Comparison of ENCODE assay signal across 21 cellular contexts in genomic region chr6:2030682-2031244, GRCh38.
DNase-seq lines count a peak whose midpoint lies in the region; ATAC-seq and TF ChIP-seq lines count a peak whose summit lies in the region.
"Had no signal": no experiment of that assay in that cellular context is flagged by ENCODE, and none has a peak within 500 bp of the region (broad histone marks: within the 10 kb centered on the region; RNA-seq: fewer than 3 reads in every experiment).

No MANE protein-coding gene starts in this region.

- H2AFZ ChIP-seq in Loucy (ENCODE audit: low read length) = no peak overlapping the region

- TF ChIP-seq CTCF in Loucy (conservative IDR thresholded peaks at IDR 0.05; ENCODE audit: low read length) = no peak
- no peak for TF ChIP-seq CTCF in omental fat pad (IDR thresholded peaks at IDR 0.05)

- peaks cover 64% of the 10 kb centered on the region for H3K4me1 ChIP-seq in Loucy (ENCODE audit: insufficient read depth, low read length, poor library complexity, severe bottlenecking)
- H3K4me1 ChIP-seq: SJCRH30 had no signal

- H3K9ac ChIP-seq in Loucy (ENCODE audit: low read depth, low read length, poor library complexity, severe bottlenecking) = no peak overlapping the region
- H3K9ac ChIP-seq: BLaER1 had no signal

- no peaks in the 10 kb centered on the region; the same call in 1 of the 2 replicates for H3K79me2 ChIP-seq in Loucy (ENCODE audit: insufficient read depth, low read length)

- H3K9me3 ChIP-seq in Loucy (ENCODE audit: insufficient read depth, low read depth, low read length) = no peaks in the 10 kb centered on the region
- H3K9me3 ChIP-seq: BLaER1, heart left ventricle, pancreas, SJCRH30, suprapubic skin had no signal

- H3F3A ChIP-seq in Loucy (ENCODE audit: low read depth) = peaks cover 6% of the 10 kb centered on the region

- peak overlapping the region; percentile 50 for H3K4me2 ChIP-seq in Loucy (ENCODE audit: low read depth, low read length, poor library complexity, severe bottlenecking)
- H3K4me2 ChIP-seq: BLaER1 had no signal

- H3K4me3 ChIP-seq in Loucy (ENCODE audit: low read length, poor library complexity, severe bottlenecking) = no peak overlapping the region
- H3K4me3 ChIP-seq: BLaER1, heart left ventricle, pancreas, SJCRH30, skin epidermis, suprapubic skin had no signal

- no peaks in the 10 kb centered on the region for H4K20me1 ChIP-seq in Loucy (ENCODE audit: insufficient read depth, low read length, poor library complexity, severe bottlenecking)
- H4K20me1 ChIP-seq: BLaER1 had no signal

- intact Hi-C loops in left colon (cut with DNase I, micrococcal nuclease) = no loop called here

- no peaks in the 10 kb centered on the region for H3K36me3 ChIP-seq in Loucy (ENCODE audit: insufficient read depth, low read length)
- H3K36me3 ChIP-seq: BLaER1, heart left ventricle, pancreas, SJCRH30, suprapubic skin had no signal

- peak; percentile 64 for ATAC-seq in left colon
- ATAC-seq in omental fat pad (ENCODE audit: low FRiP score) = no peak
- ATAC-seq: activated CD4-positive, alpha-beta T cell treated with anti-CD3 and anti-CD28 coated beads for 36 hours; activated CD8-positive, alpha-beta T cell treated with anti-CD3 and anti-CD28 coated beads for 36 hours; heart left ventricle; pancreas; stimulated activated naive B cell treated with anti-CD40 and anti-IgM and Interleukin-4, amounts not matched to agents 10 μg/mL and 1 μg/mL and 100 μg/mL, for 72 hours had no signal

- peak; percentile 88 for DNase-seq in DMS53 treated with DMSO at 0.1 percent for 48 hours (lab: John Stamatoyannopoulos, UW; ENCODE audit: unreplicated experiment)
- peak; percentile 59 for DNase-seq in NCI-H774 (lab: John Stamatoyannopoulos, UW)
- DNase-seq in left colon = no peak
- no peak for DNase-seq in NCI-H524 treated with DMSO at 0.1 percent for 48 hours (lab: John Stamatoyannopoulos, UW)
- DNase-seq in glomerular visceral epithelial cell (ENCODE audit: extremely low spot score) = no peak
- no peak for DNase-seq in omental fat pad (ENCODE audit: low spot score)
- no peak for DNase-seq in SW 1271 (lab: John Stamatoyannopoulos, UW)
- DNase-seq: activated CD4-positive, alpha-beta T cell treated with anti-CD3 and anti-CD28 coated beads for 36 hours; activated CD8-positive, alpha-beta T cell treated with anti-CD3 and anti-CD28 coated beads for 36 hours; activated naive CD4-positive, alpha-beta T cell treated with anti-CD3 and anti-CD28 coated beads for 36 hours; heart left ventricle; NCI-H1417; NCI-H2171 treated with DMSO at 0.1 percent for 48 hours; pancreas; SJCRH30; stimulated activated naive B cell treated with anti-CD40 and anti-IgM and Interleukin-4, amounts not matched to agents 10 μg/mL and 1 μg/mL and 100 μg/mL, for 72 hours; T-helper 9 cell had no signal

- no peaks in the 10 kb centered on the region for H3K27me3 ChIP-seq in Loucy (ENCODE audit: insufficient read depth, low read length, poor library complexity, severe bottlenecking)
- H3K27me3 ChIP-seq: BLaER1, heart left ventricle, pancreas, SJCRH30, suprapubic skin had no signal

- H3K9me2 ChIP-seq in Loucy (replicated peaks; ENCODE audit: low read depth, low read length) = no peaks in the 10 kb centered on the region

Comparison
In these comparisons a context has a peak if more than half of its experiments do, and no peak if none do; other contexts are left out.
1. DNase-seq: peak in DMS53 treated with DMSO at 0.1 percent for 48 hours (single experiment) and NCI-H774 (single experiment); none in left colon (0 of 2), NCI-H524 treated with DMSO at 0.1 percent for 48 hours (single experiment), glomerular visceral epithelial cell (single experiment), omental fat pad (single experiment) and SW 1271 (0 of 2).